7 cellular contexts compared by ENCODE assay signal in genomic region chr17:57606111-57606875, GRCh38.
DNase-seq lines count a peak whose midpoint lies in the region; TF ChIP-seq lines count a peak whose summit lies in the region.

No MANE protein-coding gene starts in this region.

- DNase-seq in MM.1S = peak; percentile 63
- no peak for DNase-seq in central memory CD4-positive, alpha-beta T cell
- DNase-seq in NOMO-1 treated with DMSO at 0.1 percent for 48 hours (lab: John Stamatoyannopoulos, UW; ENCODE audit: unreplicated experiment) = no peak
- no peak for DNase-seq in coronary artery (ENCODE audit: low spot score)

- peak overlapping the region in 4 of 5 experiments; percentile 21 to 72 (median 54) for H3K4me3 Mint-ChIP-seq in brain

- peaks cover 89% of the 10 kb centered on the region for H3K4me1 Mint-ChIP-seq in brain

- H3K36me3 ChIP-seq in DOHH2 (ENCODE audit: control insufficient read depth, low read length) (peaks cover 15% of the 10 kb centered on the region; the same call in 1 of the 2 replicates), MM.1S (replicated peaks; ENCODE audit: insufficient read depth, low read length) (no peaks in the 10 kb centered on the region), parathyroid adenoma (ENCODE audit: control insufficient read depth, insufficient read depth, low read length) (no peaks in the 10 kb centered on the region)

- no peaks in the 10 kb centered on the region for H3K9me2 ChIP-seq in DOHH2 (replicated peaks; ENCODE audit: control insufficient read depth, low read length)
- no peaks in the 10 kb centered on the region for H3K9me2 ChIP-seq in MM.1S (replicated peaks; ENCODE audit: insufficient read depth, low read length)

- H3K36me3 Mint-ChIP-seq in brain = peaks cover 4% of the 10 kb centered on the region

- H3K79me2 ChIP-seq in DOHH2 (ENCODE audit: control insufficient read depth, low read length) = no peaks in the 10 kb centered on the region
- peaks cover 17% of the 10 kb centered on the region for H3K79me2 ChIP-seq in MM.1S (ENCODE audit: low read length)
- H3K79me2 ChIP-seq in parathyroid adenoma = peaks cover 14% of the 10 kb centered on the region

- H3K9me3 ChIP-seq in DOHH2 (ENCODE audit: control insufficient read depth, insufficient read depth, low read length) (no peaks in the 10 kb centered on the region), MM.1S (replicated peaks; ENCODE audit: insufficient read depth, low read length) (no peaks in the 10 kb centered on the region), parathyroid adenoma (ENCODE audit: control insufficient read depth, low read length) (no peaks in the 10 kb centered on the region)

- H2AFZ ChIP-seq in MM.1S (ENCODE audit: low read length) = peak overlapping the region; percentile 24; the same call in 1 of the 2 replicates
- H2AFZ ChIP-seq in parathyroid adenoma = no peak overlapping the region

- H3K27ac Mint-ChIP-seq in brain = peak overlapping the region; percentile 93 to 98 (median 98)

- H3K4me2 ChIP-seq in DOHH2 (ENCODE audit: low read length) = peak overlapping the region; percentile 86
- H3K4me2 ChIP-seq in MM.1S (ENCODE audit: low read depth, low read length) = peak overlapping the region; percentile 74
- peak overlapping the region; percentile 56 for H3K4me2 ChIP-seq in parathyroid adenoma (ENCODE audit: low read length)

- H3K4me1 ChIP-seq in DOHH2 (ENCODE audit: control insufficient read depth, low read length) = peaks cover 70% of the 10 kb centered on the region
- H3K4me1 ChIP-seq in MM.1S (ENCODE audit: low read length) = peaks cover 50% of the 10 kb centered on the region
- H3K4me1 ChIP-seq in parathyroid adenoma = peaks cover 76% of the 10 kb centered on the region

- H3K27ac ChIP-seq in DOHH2 (ENCODE audit: low read depth, low read length) (peak overlapping the region; percentile 93), MM.1S (ENCODE audit: low read length) (peak overlapping the region; percentile 91), parathyroid adenoma (peak overlapping the region; percentile 87), coronary artery (no peak overlapping the region)

- H3K27me3 ChIP-seq in DOHH2 (ENCODE audit: control insufficient read depth, low read length) (no peaks in the 10 kb centered on the region), MM.1S (replicated peaks; ENCODE audit: insufficient read depth, low read length) (no peaks in the 10 kb centered on the region), parathyroid adenoma (ENCODE audit: control insufficient read depth, insufficient read depth, low read length) (no peaks in the 10 kb centered on the region)

- peaks cover 19% of the 10 kb centered on the region for H3F3A ChIP-seq in DOHH2 (ENCODE audit: control insufficient read depth, insufficient read depth)
- H3F3A ChIP-seq in MM.1S (ENCODE audit: insufficient read depth, low read length) = peaks cover 42% of the 10 kb centered on the region

- H3K27me3 Mint-ChIP-seq in brain = no peaks in the 10 kb centered on the region

- H3K9me3 Mint-ChIP-seq in brain = no peaks in the 10 kb centered on the region

- TF ChIP-seq CTCF in DOHH2 (IDR thresholded peaks at IDR 0.05; ENCODE audit: low read depth, low read length, poor library complexity, severe bottlenecking) (no peak), MM.1S (IDR thresholded peaks at IDR 0.05; ENCODE audit: low read length) (no peak), brain (conservative IDR thresholded peaks at IDR 0.05) (no peak), parathyroid adenoma (IDR thresholded peaks at IDR 0.05) (no peak), coronary artery (IDR thresholded peaks at IDR 0.05) (no peak)

- peak overlapping the region; percentile 54 for H3K9ac ChIP-seq in MM.1S (ENCODE audit: low read length)
- H3K9ac ChIP-seq in parathyroid adenoma = no peak overlapping the region

- no peaks in the 10 kb centered on the region for H4K20me1 ChIP-seq in DOHH2 (ENCODE audit: control insufficient read depth, insufficient read depth, low read depth, low read length)
- H4K20me1 ChIP-seq in MM.1S (ENCODE audit: insufficient read depth, low read length) = no peaks in the 10 kb centered on the region

- peak overlapping the region; percentile 43 for H3K4me3 ChIP-seq in DOHH2 (ENCODE audit: low read length)
- peak overlapping the region; percentile 34; the same call in 1 of the 2 replicates for H3K4me3 ChIP-seq in MM.1S (ENCODE audit: low read length)
- no peak overlapping the region for H3K4me3 ChIP-seq in parathyroid adenoma (ENCODE audit: low read depth, low read length)
- no peak overlapping the region for H3K4me3 ChIP-seq in coronary artery

Comparison
In these comparisons a context has a peak if more than half of its experiments do, and no peak if none do; other contexts are left out.
1. H3K27ac ChIP-seq: peak in DOHH2 (single experiment), MM.1S (single experiment) and parathyroid adenoma (single experiment); none in coronary artery (0 of 2).
2. H3K4me3 ChIP-seq: peak in DOHH2 (single experiment) and MM.1S (single experiment); none in parathyroid adenoma (single experiment) and coronary artery (single experiment).
3. Peak in every context shown above with its lines, with median percentiles within 50 percentile points of each other: H3K4me2 ChIP-seq.